ENCODE assay signal across 25 cellular contexts in genomic region chrX:96407981-96408380, GRCh38.
DNase-seq lines count a peak whose midpoint lies in the region; ATAC-seq and TF ChIP-seq lines count a peak whose summit lies in the region.
"Had no signal": no experiment of that assay in that cellular context is flagged by ENCODE, and none has a peak within 500 bp of the region (broad histone marks: within the 10 kb centered on the region; RNA-seq: fewer than 3 reads in every experiment).

No MANE protein-coding gene starts in this region.

- WGBS in upper lobe of left lung, 2 donors: 49 to 52% methylated on average over 2 of the region's 2 CpGs

- TF ChIP-seq EP300 in upper lobe of left lung (IDR thresholded peaks at IDR 0.05): no peak

- POLR2A ChIA-PET in Panc1 (lab: Charles Lee): no interaction called here

- H3K27me3 ChIP-seq in Panc1 (ENCODE audit: control insufficient read depth, insufficient read depth, low read length) (no peaks in the 10 kb centered on the region), skeletal muscle satellite cell (ENCODE audit: control insufficient read depth, insufficient read depth, low read length) (no peaks in the 10 kb centered on the region), upper lobe of left lung (no peaks in the 10 kb centered on the region)
- H3K27me3 ChIP-seq: body of pancreas had no signal

- intact Hi-C loops in Panc1 (cut with micrococcal nuclease; ENCODE audit: unreplicated experiment): no loop called here

- TF ChIP-seq CTCF in 22Rv1 (IDR thresholded peaks at IDR 0.05) (no peak), Panc1 (IDR thresholded peaks at IDR 0.05) (no peak), upper lobe of left lung (IDR thresholded peaks at IDR 0.05) (no peak)

- no peak for TF ChIP-seq POLR2A in upper lobe of left lung (IDR thresholded peaks at IDR 0.05)

- DNase-seq in Panc1 (ENCODE audit: low read depth, low spot score) (no peak), kidney tubule cell (ENCODE audit: low spot score) (peak; percentile 11), upper lobe of left lung (no peak)
- DNase-seq in activated CD8-positive, alpha-beta memory T cell treated with anti-CD3 and anti-CD28 coated beads, Interleukin-2, amount 50 U/mL, for 4 hours: no peak
- DNase-seq: ACHN; activated CD4-positive, alpha-beta T cell treated with anti-CD3 and anti-CD28 coated beads, Interleukin-2, amount 10 ng/mL, durations not matched to agents 24 days and 14 days; activated gamma-delta T cell; activated T-cell treated with anti-CD3 and anti-CD28 coated beads, Interleukin-2, amount 50 U/mL, for 24 hours; DMS79 treated with DMSO at 0.1 percent for 48 hours; dorsolateral prefrontal cortex; GF-D8; KG1; left ventricle myocardium inferior; midbrain; MM.1S; natural killer cell; NCI-H1436 treated with DMSO at 0.1 percent for 48 hours; stimulated activated CD4-positive, alpha-beta T cell treated with anti-CD3 and anti-CD28 coated beads, Interleukin-2, amount 100 ng/mL, for 24 hours; WERI-Rb-1 had no signal

- no TSS peak for BruUV-seq in Panc1 (replicated peaks; lab: Mats Ljungman, UMichigan)

- H3K4me2 ChIP-seq in skeletal muscle satellite cell (ENCODE audit: low read length): peak overlapping the region; percentile 7

- CTCF ChIA-PET in Panc1 (lab: Charles Lee): no interaction called here

- H3K9me3 ChIP-seq in Panc1 (ENCODE audit: control insufficient read depth, insufficient read depth, low read depth, low read length): no peaks in the 10 kb centered on the region
- H3K9me3 ChIP-seq in skeletal muscle satellite cell (replicated peaks; ENCODE audit: low read length): no peaks in the 10 kb centered on the region
- H3K9me3 ChIP-seq in upper lobe of left lung: no peaks in the 10 kb centered on the region
- H3K9me3 ChIP-seq: body of pancreas, left ventricle myocardium inferior had no signal

- H3K36me3 ChIP-seq in Panc1 (ENCODE audit: control insufficient read depth, insufficient read depth, low read length) (no peaks in the 10 kb centered on the region), skeletal muscle satellite cell (ENCODE audit: insufficient read depth, low read length) (no peaks in the 10 kb centered on the region), upper lobe of left lung (no peaks in the 10 kb centered on the region)
- H3K36me3 ChIP-seq: left ventricle myocardium inferior, WERI-Rb-1 had no signal

- no peak overlapping the region for H3K9ac ChIP-seq in skeletal muscle satellite cell (ENCODE audit: low read depth, low read length)

- in situ Hi-C loops in Panc1 (cut with HindIII; ENCODE audit: low pct_unique_long_range_greater_than_20kb, low sequenced_read_pairs): no loop called here

- H3K4me3 ChIP-seq in Panc1 (ENCODE audit: low read depth in 2 of 2, low read length in 2 of 2): no peak overlapping the region
- no peak overlapping the region for H3K4me3 ChIP-seq in skeletal muscle satellite cell (ENCODE audit: low read length)
- no peak overlapping the region for H3K4me3 ChIP-seq in upper lobe of left lung
- H3K4me3 ChIP-seq: body of pancreas, dorsolateral prefrontal cortex, left ventricle myocardium inferior had no signal

- H3K27ac ChIP-seq in 22Rv1 (peak overlapping the region; percentile 72), Panc1 (ENCODE audit: low read length) (peak overlapping the region; percentile 14; the same call in 1 of the 2 replicates), upper lobe of left lung (no peak overlapping the region)
- H3K27ac ChIP-seq: body of pancreas, dorsolateral prefrontal cortex, WERI-Rb-1 had no signal

- ATAC-seq in Panc1 (no peak), GM18520 (IDR thresholded peaks at IDR 0.05; ENCODE audit: unreplicated experiment) (no peak), GM21786 (IDR thresholded peaks at IDR 0.05; ENCODE audit: unreplicated experiment) (no peak), upper lobe of left lung (ENCODE audit: low FRiP score in 2 of 2) (no peak)
- ATAC-seq: natural killer cell, Right ventricle myocardium inferior had no signal

- H3K4me1 ChIP-seq in Panc1 (ENCODE audit: control insufficient read depth, insufficient read depth, low read length): peaks cover 8% of the 10 kb centered on the region
- peaks cover 14% of the 10 kb centered on the region for H3K4me1 ChIP-seq in skeletal muscle satellite cell (ENCODE audit: control insufficient read depth, insufficient read depth, low read length)
- H3K4me1 ChIP-seq in upper lobe of left lung: peaks cover 0 to 2% (median 0%) of the 10 kb centered on the region in 4 donors
- H3K4me1 ChIP-seq: left ventricle myocardium inferior had no signal

Comparison
In these comparisons a context has a peak if more than half of its experiments do, and no peak if none do; other contexts are left out.
1. H3K27ac ChIP-seq: peak in 22Rv1 (single experiment) and Panc1 (single experiment); none in upper lobe of left lung (0 of 4).